ENCODE assay signal across 1 cellular context in the genomic region with DNA sequence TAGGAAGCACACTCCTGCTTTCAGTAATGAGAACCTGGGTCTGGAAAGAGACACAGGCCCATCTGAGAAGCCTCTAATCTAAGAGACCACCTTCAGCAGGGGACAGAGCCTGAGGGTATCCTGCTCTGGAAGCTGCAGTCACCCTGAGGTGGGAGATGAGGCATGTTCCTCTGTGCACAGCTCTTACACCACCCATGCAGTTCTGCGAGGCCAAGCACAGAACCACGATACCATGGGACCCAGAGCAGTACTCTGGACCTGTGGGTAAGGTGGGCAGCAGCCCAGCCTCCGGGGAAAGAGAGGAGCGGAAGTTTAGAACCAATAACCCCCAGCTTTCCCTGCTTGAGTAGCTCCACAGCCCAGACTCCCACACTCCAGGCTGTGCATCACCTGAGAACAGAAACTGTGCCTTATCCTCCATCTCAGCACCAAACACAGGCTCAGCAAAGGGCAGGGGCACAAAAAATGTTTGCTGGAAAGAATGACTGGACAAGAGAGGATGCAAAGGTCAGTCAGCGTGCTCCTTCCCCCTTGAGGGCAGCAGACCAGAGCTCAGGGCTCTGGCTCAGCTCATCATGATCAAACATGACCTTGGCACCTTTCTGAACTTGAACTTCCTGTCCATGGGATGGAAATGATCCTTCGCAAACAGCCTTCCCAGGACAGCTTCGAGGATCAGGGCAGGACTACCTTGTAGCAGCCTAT.
TF ChIP-seq lines count a peak whose summit lies in the region.

No MANE protein-coding gene starts in this region.

TF ChIP-seq in HepG2, 621 proteins besides CTCF, POLR2A, EP300 and RAD21 (continued from another document and continues in another):
- peak; percentile 44; the same call in 1 of the 2 replicates for TF ChIP-seq TBX3 (IDR thresholded peaks at IDR 0.05; ENCODE audit: borderline replicate concordance)
- TF ChIP-seq, protein P1, sequence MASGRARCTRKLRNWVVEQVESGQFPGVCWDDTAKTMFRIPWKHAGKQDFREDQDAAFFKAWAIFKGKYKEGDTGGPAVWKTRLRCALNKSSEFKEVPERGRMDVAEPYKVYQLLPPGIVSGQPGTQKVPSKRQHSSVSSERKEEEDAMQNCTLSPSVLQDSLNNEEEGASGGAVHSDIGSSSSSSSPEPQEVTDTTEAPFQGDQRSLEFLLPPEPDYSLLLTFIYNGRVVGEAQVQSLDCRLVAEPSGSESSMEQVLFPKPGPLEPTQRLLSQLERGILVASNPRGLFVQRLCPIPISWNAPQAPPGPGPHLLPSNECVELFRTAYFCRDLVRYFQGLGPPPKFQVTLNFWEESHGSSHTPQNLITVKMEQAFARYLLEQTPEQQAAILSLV (CRISPR knock-in tag; IDR thresholded peaks at IDR 0.05; ENCODE audit: borderline replicate concordance) = no peak
- TF ChIP-seq, protein P2, sequence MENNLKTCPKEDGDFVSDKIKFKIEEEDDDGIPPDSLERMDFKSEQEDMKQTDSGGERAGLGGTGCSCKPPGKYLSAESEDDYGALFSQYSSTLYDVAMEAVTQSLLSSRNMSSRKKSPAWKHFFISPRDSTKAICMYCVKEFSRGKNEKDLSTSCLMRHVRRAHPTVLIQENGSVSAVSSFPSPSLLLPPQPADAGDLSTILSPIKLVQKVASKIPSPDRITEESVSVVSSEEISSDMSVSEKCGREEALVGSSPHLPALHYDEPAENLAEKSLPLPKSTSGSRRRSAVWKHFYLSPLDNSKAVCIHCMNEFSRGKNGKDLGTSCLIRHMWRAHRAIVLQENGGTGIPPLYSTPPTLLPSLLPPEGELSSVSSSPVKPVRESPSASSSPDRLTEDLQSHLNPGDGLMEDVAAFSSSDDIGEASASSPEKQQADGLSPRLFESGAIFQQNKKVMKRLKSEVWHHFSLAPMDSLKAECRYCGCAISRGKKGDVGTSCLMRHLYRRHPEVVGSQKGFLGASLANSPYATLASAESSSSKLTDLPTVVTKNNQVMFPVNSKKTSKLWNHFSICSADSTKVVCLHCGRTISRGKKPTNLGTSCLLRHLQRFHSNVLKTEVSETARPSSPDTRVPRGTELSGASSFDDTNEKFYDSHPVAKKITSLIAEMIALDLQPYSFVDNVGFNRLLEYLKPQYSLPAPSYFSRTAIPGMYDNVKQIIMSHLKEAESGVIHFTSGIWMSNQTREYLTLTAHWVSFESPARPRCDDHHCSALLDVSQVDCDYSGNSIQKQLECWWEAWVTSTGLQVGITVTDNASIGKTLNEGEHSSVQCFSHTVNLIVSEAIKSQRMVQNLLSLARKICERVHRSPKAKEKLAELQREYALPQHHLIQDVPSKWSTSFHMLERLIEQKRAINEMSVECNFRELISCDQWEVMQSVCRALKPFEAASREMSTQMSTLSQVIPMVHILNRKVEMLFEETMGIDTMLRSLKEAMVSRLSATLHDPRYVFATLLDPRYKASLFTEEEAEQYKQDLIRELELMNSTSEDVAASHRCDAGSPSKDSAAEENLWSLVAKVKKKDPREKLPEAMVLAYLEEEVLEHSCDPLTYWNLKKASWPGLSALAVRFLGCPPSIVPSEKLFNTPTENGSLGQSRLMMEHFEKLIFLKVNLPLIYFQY (CRISPR knock-in tag; IDR thresholded peaks at IDR 0.05; ENCODE audit: borderline replicate concordance) = no peak
- TF ChIP-seq, protein P3, sequence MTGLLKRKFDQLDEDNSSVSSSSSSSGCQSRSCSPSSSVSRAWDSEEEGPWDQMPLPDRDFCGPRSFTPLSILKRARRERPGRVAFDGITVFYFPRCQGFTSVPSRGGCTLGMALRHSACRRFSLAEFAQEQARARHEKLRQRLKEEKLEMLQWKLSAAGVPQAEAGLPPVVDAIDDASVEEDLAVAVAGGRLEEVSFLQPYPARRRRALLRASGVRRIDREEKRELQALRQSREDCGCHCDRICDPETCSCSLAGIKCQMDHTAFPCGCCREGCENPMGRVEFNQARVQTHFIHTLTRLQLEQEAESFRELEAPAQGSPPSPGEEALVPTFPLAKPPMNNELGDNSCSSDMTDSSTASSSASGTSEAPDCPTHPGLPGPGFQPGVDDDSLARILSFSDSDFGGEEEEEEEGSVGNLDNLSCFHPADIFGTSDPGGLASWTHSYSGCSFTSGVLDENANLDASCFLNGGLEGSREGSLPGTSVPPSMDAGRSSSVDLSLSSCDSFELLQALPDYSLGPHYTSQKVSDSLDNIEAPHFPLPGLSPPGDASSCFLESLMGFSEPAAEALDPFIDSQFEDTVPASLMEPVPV (CRISPR knock-in tag; IDR thresholded peaks at IDR 0.05) = no peak
- no peak for TF ChIP-seq ZNF432 (CRISPR knock-in tag; IDR thresholded peaks at IDR 0.05; ENCODE audit: borderline replicate concordance)
- no peak for TF ChIP-seq ZNF274 (CRISPR knock-in tag; IDR thresholded peaks at IDR 0.05)
- TF ChIP-seq, protein P4, sequence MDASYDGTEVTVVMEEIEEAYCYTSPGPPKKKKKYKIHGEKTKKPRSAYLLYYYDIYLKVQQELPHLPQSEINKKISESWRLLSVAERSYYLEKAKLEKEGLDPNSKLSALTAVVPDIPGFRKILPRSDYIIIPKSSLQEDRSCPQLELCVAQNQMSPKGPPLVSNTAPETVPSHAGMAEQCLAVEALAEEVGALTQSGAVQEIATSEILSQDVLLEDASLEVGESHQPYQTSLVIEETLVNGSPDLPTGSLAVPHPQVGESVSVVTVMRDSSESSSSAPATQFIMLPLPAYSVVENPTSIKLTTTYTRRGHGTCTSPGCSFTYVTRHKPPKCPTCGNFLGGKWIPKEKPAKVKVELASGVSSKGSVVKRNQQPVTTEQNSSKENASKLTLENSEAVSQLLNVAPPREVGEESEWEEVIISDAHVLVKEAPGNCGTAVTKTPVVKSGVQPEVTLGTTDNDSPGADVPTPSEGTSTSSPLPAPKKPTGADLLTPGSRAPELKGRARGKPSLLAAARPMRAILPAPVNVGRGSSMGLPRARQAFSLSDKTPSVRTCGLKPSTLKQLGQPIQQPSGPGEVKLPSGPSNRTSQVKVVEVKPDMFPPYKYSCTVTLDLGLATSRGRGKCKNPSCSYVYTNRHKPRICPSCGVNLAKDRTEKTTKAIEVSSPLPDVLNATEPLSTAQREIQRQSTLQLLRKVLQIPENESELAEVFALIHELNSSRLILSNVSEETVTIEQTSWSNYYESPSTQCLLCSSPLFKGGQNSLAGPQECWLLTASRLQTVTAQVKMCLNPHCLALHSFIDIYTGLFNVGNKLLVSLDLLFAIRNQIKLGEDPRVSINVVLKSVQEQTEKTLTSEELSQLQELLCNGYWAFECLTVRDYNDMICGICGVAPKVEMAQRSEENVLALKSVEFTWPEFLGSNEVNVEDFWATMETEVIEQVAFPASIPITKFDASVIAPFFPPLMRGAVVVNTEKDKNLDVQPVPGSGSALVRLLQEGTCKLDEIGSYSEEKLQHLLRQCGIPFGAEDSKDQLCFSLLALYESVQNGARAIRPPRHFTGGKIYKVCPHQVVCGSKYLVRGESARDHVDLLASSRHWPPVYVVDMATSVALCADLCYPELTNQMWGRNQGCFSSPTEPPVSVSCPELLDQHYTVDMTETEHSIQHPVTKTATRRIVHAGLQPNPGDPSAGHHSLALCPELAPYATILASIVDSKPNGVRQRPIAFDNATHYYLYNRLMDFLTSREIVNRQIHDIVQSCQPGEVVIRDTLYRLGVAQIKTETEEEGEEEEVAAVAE (CRISPR knock-in tag; IDR thresholded peaks at IDR 0.05; ENCODE audit: borderline replicate concordance) = peak; percentile 51; the same call in 1 of the 2 replicates
- TF ChIP-seq, protein P5, sequence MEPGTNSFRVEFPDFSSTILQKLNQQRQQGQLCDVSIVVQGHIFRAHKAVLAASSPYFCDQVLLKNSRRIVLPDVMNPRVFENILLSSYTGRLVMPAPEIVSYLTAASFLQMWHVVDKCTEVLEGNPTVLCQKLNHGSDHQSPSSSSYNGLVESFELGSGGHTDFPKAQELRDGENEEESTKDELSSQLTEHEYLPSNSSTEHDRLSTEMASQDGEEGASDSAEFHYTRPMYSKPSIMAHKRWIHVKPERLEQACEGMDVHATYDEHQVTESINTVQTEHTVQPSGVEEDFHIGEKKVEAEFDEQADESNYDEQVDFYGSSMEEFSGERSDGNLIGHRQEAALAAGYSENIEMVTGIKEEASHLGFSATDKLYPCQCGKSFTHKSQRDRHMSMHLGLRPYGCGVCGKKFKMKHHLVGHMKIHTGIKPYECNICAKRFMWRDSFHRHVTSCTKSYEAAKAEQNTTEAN (CRISPR knock-in tag; conservative IDR thresholded peaks at IDR 0.05) = no peak
- no peak for TF ChIP-seq ZNF234 (CRISPR knock-in tag; conservative IDR thresholded peaks at IDR 0.05)
- TF ChIP-seq ZNF749 (CRISPR knock-in tag; IDR thresholded peaks at IDR 0.05; ENCODE audit: borderline replicate concordance) = no peak
- TF ChIP-seq, protein P6, sequence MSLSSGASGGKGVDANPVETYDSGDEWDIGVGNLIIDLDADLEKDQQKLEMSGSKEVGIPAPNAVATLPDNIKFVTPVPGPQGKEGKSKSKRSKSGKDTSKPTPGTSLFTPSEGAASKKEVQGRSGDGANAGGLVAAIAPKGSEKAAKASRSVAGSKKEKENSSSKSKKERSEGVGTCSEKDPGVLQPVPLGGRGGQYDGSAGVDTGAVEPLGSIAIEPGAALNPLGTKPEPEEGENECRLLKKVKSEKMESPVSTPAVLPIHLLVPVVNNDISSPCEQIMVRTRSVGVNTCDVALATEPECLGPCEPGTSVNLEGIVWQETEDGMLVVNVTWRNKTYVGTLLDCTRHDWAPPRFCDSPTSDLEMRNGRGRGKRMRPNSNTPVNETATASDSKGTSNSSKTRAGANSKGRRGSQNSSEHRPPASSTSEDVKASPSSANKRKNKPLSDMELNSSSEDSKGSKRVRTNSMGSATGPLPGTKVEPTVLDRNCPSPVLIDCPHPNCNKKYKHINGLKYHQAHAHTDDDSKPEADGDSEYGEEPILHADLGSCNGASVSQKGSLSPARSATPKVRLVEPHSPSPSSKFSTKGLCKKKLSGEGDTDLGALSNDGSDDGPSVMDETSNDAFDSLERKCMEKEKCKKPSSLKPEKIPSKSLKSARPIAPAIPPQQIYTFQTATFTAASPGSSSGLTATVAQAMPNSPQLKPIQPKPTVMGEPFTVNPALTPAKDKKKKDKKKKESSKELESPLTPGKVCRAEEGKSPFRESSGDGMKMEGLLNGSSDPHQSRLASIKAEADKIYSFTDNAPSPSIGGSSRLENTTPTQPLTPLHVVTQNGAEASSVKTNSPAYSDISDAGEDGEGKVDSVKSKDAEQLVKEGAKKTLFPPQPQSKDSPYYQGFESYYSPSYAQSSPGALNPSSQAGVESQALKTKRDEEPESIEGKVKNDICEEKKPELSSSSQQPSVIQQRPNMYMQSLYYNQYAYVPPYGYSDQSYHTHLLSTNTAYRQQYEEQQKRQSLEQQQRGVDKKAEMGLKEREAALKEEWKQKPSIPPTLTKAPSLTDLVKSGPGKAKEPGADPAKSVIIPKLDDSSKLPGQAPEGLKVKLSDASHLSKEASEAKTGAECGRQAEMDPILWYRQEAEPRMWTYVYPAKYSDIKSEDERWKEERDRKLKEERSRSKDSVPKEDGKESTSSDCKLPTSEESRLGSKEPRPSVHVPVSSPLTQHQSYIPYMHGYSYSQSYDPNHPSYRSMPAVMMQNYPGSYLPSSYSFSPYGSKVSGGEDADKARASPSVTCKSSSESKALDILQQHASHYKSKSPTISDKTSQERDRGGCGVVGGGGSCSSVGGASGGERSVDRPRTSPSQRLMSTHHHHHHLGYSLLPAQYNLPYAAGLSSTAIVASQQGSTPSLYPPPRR (CRISPR knock-in tag; IDR thresholded peaks at IDR 0.05; ENCODE audit: borderline replicate concordance) = peak; percentile 55
- TF ChIP-seq SP140L (CRISPR knock-in tag; IDR thresholded peaks at IDR 0.05; ENCODE audit: borderline replicate concordance) = no peak
- TF ChIP-seq NCOR1 (IDR thresholded peaks at IDR 0.05; ENCODE audit: borderline replicate concordance, low read length) = peak; percentile 88
- no peak for TF ChIP-seq FOXC1 (CRISPR knock-in tag; IDR thresholded peaks at IDR 0.05; ENCODE audit: borderline replicate concordance)
- TF ChIP-seq ZFAT (CRISPR knock-in tag; conservative IDR thresholded peaks at IDR 0.05) = no peak
- TF ChIP-seq, protein P7, sequence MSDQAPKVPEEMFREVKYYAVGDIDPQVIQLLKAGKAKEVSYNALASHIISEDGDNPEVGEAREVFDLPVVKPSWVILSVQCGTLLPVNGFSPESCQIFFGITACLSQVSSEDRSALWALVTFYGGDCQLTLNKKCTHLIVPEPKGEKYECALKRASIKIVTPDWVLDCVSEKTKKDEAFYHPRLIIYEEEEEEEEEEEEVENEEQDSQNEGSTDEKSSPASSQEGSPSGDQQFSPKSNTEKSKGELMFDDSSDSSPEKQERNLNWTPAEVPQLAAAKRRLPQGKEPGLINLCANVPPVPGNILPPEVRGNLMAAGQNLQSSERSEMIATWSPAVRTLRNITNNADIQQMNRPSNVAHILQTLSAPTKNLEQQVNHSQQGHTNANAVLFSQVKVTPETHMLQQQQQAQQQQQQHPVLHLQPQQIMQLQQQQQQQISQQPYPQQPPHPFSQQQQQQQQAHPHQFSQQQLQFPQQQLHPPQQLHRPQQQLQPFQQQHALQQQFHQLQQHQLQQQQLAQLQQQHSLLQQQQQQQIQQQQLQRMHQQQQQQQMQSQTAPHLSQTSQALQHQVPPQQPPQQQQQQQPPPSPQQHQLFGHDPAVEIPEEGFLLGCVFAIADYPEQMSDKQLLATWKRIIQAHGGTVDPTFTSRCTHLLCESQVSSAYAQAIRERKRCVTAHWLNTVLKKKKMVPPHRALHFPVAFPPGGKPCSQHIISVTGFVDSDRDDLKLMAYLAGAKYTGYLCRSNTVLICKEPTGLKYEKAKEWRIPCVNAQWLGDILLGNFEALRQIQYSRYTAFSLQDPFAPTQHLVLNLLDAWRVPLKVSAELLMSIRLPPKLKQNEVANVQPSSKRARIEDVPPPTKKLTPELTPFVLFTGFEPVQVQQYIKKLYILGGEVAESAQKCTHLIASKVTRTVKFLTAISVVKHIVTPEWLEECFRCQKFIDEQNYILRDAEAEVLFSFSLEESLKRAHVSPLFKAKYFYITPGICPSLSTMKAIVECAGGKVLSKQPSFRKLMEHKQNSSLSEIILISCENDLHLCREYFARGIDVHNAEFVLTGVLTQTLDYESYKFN (CRISPR knock-in tag; conservative IDR thresholded peaks at IDR 0.05) = peak; percentile 68
- no peak for TF ChIP-seq ZNF790 (CRISPR knock-in tag; IDR thresholded peaks at IDR 0.05; ENCODE audit: borderline replicate concordance)
- TF ChIP-seq ZEB1 (IDR thresholded peaks at IDR 0.05; ENCODE audit: insufficient replicate concordance, low read depth) = no peak
- no peak for TF ChIP-seq YY1 (IDR thresholded peaks at IDR 0.05; ENCODE audit: insufficient read depth, insufficient replicate concordance, low read depth, low read length)
- no peak for TF ChIP-seq ZNF317 (CRISPR knock-in tag; IDR thresholded peaks at IDR 0.05)
- no peak for TF ChIP-seq EED (CRISPR knock-in tag; IDR thresholded peaks at IDR 0.05)
- TF ChIP-seq, protein P8, sequence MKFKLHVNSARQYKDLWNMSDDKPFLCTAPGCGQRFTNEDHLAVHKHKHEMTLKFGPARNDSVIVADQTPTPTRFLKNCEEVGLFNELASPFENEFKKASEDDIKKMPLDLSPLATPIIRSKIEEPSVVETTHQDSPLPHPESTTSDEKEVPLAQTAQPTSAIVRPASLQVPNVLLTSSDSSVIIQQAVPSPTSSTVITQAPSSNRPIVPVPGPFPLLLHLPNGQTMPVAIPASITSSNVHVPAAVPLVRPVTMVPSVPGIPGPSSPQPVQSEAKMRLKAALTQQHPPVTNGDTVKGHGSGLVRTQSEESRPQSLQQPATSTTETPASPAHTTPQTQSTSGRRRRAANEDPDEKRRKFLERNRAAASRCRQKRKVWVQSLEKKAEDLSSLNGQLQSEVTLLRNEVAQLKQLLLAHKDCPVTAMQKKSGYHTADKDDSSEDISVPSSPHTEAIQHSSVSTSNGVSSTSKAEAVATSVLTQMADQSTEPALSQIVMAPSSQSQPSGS (CRISPR knock-in tag; IDR thresholded peaks at IDR 0.05) = peak; percentile 65; the same call in 1 of the 2 replicates
- no peak for TF ChIP-seq MLLT10 (CRISPR knock-in tag; IDR thresholded peaks at IDR 0.05)
- TF ChIP-seq ATAD3A (CRISPR knock-in tag; IDR thresholded peaks at IDR 0.05) = no peak
- TF ChIP-seq, protein P9, sequence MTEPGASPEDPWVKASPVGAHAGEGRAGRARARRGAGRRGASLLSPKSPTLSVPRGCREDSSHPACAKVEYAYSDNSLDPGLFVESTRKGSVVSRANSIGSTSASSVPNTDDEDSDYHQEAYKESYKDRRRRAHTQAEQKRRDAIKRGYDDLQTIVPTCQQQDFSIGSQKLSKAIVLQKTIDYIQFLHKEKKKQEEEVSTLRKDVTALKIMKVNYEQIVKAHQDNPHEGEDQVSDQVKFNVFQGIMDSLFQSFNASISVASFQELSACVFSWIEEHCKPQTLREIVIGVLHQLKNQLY (CRISPR knock-in tag; IDR thresholded peaks at IDR 0.05) = 0 out of 2 replicates have a peak, but pooled peaks have one; percentile 17
